ENCODE assay signal across 16 cellular contexts in genomic region chr1:32144033-32144432, GRCh38.
"Had no signal": no experiment of that assay in that cellular context is flagged by ENCODE, and none has a peak within 500 bp of the region (broad histone marks: within the 10 kb centered on the region; RNA-seq: fewer than 3 reads in every experiment).

No MANE protein-coding gene starts in this region.

- H3K4me1 ChIP-seq: parathyroid adenoma had no signal

- H3K36me3 ChIP-seq: neutrophil had no signal

- H3K9me3 ChIP-seq: left lung, neutrophil had no signal

- ATAC-seq: activated CD4-positive, alpha-beta T cell treated with anti-CD3 and anti-CD28 coated beads for 36 hours; gastrocnemius medialis; left lung; naive thymus-derived CD4-positive, alpha-beta T cell; stimulated activated naive CD8-positive, alpha-beta T cell treated with anti-CD3 and anti-CD28 coated beads, Interleukin-15, Interleukin-2, amounts not matched to agents 100 U/mL and 50 U/mL, for 24 hours; WTC11 had no signal

- H3K27ac ChIP-seq: neutrophil, parathyroid adenoma, tibial nerve had no signal

- DNase-seq: activated CD4-positive, alpha-beta T cell treated with anti-CD3 and anti-CD28 coated beads for 36 hours; activated CD4-positive, alpha-beta T cell treated with anti-CD3 and anti-CD28 coated beads, Interleukin-2, amount 50 U/mL, for 48 hours; activated gamma-delta T cell treated with Interleukin-2 at 50 U/mL for 16 hours; caudate nucleus; dorsolateral prefrontal cortex; gastrocnemius medialis; head of caudate nucleus; left lung; naive thymus-derived CD4-positive, alpha-beta T cell; stimulated activated CD4-positive, alpha-beta T cell treated with anti-CD3 and anti-CD28 coated beads, Interleukin-12 subunit alpha, Interleukin-12 subunit beta, amount 100 ng/mL, for 4 hours; stimulated activated CD4-positive, alpha-beta T cell treated with anti-CD3 and anti-CD28 coated beads, Interleukin-1b, Interleukin-23, amount 100 ng/mL, for 48 hours; stimulated activated naive CD8-positive, alpha-beta T cell treated with anti-CD3 and anti-CD28 coated beads, Interleukin-15, Interleukin-2, amounts not matched to agents 100 U/mL and 50 U/mL, for 24 hours had no signal

- H3K27me3 ChIP-seq: dorsolateral prefrontal cortex, gastrocnemius medialis, left lung, neutrophil, tibial nerve had no signal

- H2AFZ ChIP-seq: parathyroid adenoma had no signal

- H3K4me3 ChIP-seq: dorsolateral prefrontal cortex, gastrocnemius medialis, left lung, tibial nerve had no signal
